ENCODE assay signal across 28 cellular contexts in genomic region chr4:181674315-181674714, GRCh38.
DNase-seq lines count a peak whose midpoint lies in the region; ATAC-seq, FAIRE-seq and TF ChIP-seq lines count a peak whose summit lies in the region.
"Had no signal": no experiment of that assay in that cellular context is flagged by ENCODE, and none has a peak within 500 bp of the region (broad histone marks: within the 10 kb centered on the region; RNA-seq: fewer than 3 reads in every experiment).

No MANE protein-coding gene starts in this region.

- H3K27me3 ChIP-seq in ACC112 (ENCODE audit: insufficient read depth, low read length) (no peaks in the 10 kb centered on the region), astrocyte (ENCODE audit: insufficient read depth, low read length) (no peaks in the 10 kb centered on the region)
- H3K27me3 ChIP-seq: ascending aorta, hepatocyte, sigmoid colon, SJSA1, suprapubic skin, uterus had no signal

- POLR2A ChIA-PET in WTC11 (lab: Charles Lee): no interaction called here

- no peak overlapping the region for H2AFZ ChIP-seq in ACC112 (ENCODE audit: low read length, unreplicated experiment)
- no peak overlapping the region for H2AFZ ChIP-seq in astrocyte (ENCODE audit: low read depth, low read length)
- H2AFZ ChIP-seq: hepatocyte had no signal

- no peaks in the 10 kb centered on the region for H4K20me1 ChIP-seq in astrocyte (ENCODE audit: insufficient read depth, low read length)

- H3K9ac ChIP-seq in astrocyte (ENCODE audit: low read length): no peak overlapping the region

- H3K36me3 Mint-ChIP-seq in astrocyte (ENCODE audit: low read depth, unreplicated experiment): no peaks in the 10 kb centered on the region
- H3K36me3 Mint-ChIP-seq in WTC11: no peaks in the 10 kb centered on the region
- H3K36me3 Mint-ChIP-seq: activated naive CD4-positive, alpha-beta T cell treated with anti-CD3 and anti-CD28 coated beads, Interleukin-2, amount 50 U/mL, for 24 hours; CD4-positive, CD25-positive, alpha-beta regulatory T cell had no signal

- no peaks in the 10 kb centered on the region for H3K9me3 ChIP-seq in astrocyte (ENCODE audit: insufficient read depth, low read depth, low read length)
- H3K9me3 ChIP-seq: ascending aorta, sigmoid colon, SJSA1, suprapubic skin, uterus had no signal

- H3K36me3 ChIP-seq in ACC112 (ENCODE audit: insufficient read depth, low read length) (no peaks in the 10 kb centered on the region), astrocyte (ENCODE audit: insufficient read depth, low read length) (no peaks in the 10 kb centered on the region)
- H3K36me3 ChIP-seq: ascending aorta, sigmoid colon, SJSA1, suprapubic skin, uterus had no signal

- H3K79me2 ChIP-seq in ACC112 (ENCODE audit: control insufficient read depth, insufficient read depth, low read length, unreplicated experiment) (no peaks in the 10 kb centered on the region), astrocyte (ENCODE audit: insufficient read depth, low read length) (no peaks in the 10 kb centered on the region)
- H3K79me2 ChIP-seq: hepatocyte had no signal

- TF ChIP-seq CTCF in astrocyte (IDR thresholded peaks at IDR 0.05; ENCODE audit: insufficient read depth, low read depth, low read length) (no peak), fibroblast of mammary gland (conservative IDR thresholded peaks at IDR 0.05; ENCODE audit: control insufficient read depth, insufficient read depth, low read depth, low read length) (no peak), coronary artery (IDR thresholded peaks at IDR 0.05) (no peak), WTC11 (IDR thresholded peaks at IDR 0.05) (no peak)

- no peak overlapping the region for H3K4me2 ChIP-seq in astrocyte (ENCODE audit: low read length)
- H3K4me2 ChIP-seq: hepatocyte had no signal

- DNase-seq in GM04504 (ENCODE audit: low read depth) (peak; percentile 46), astrocyte (ENCODE audit: low read depth) (peak; percentile 78), fibroblast of mammary gland (ENCODE audit: low read depth) (peak; percentile 92), coronary artery (ENCODE audit: low spot score) (no peak), WTC11 (ENCODE audit: low spot score) (no peak), NOMO-1 (lab: John Stamatoyannopoulos, UW; ENCODE audit: unreplicated experiment in 2 of 2) (no peak)
- no peak for DNase-seq in activated CD4-positive, alpha-beta T cell treated with anti-CD3 and anti-CD28 coated beads for 48 hours
- DNase-seq: activated CD4-positive, alpha-beta T cell treated with anti-CD3 and anti-CD28 coated beads, Interleukin-2, amount 50 U/mL, for 1 hour; CD4-positive, CD25-positive, alpha-beta regulatory T cell; DMS 273 treated with DMSO at 0.1 percent for 48 hours; endodermal cell; foreskin melanocyte; NCI-H1417 treated with DMSO at 0.1 percent for 48 hours; nephron progenitor cell; sigmoid colon; T-helper 17 cell; uterus had no signal

- H3K4me3 ChIP-seq in ACC112 (ENCODE audit: low read depth, low read length) (no peak overlapping the region), astrocyte (ENCODE audit: insufficient read depth, low read depth, low read length) (no peak overlapping the region), fibroblast of mammary gland (ENCODE audit: control insufficient read depth, low read depth, low read length) (no peak overlapping the region), coronary artery (no peak overlapping the region)
- H3K4me3 ChIP-seq: ascending aorta, hepatocyte, sigmoid colon, SJSA1, suprapubic skin, uterus had no signal

- H3K27ac Mint-ChIP-seq in astrocyte (ENCODE audit: unreplicated experiment) (no peak overlapping the region), WTC11 (no peak overlapping the region)
- H3K27ac Mint-ChIP-seq: activated naive CD4-positive, alpha-beta T cell treated with anti-CD3 and anti-CD28 coated beads, Interleukin-2, amount 50 U/mL, for 24 hours; CD4-positive, CD25-positive, alpha-beta regulatory T cell; endodermal cell; nephron progenitor cell; T-helper 17 cell had no signal

- no peak overlapping the region for H3K4me3 Mint-ChIP-seq in astrocyte (ENCODE audit: unreplicated experiment)
- H3K4me3 Mint-ChIP-seq in WTC11: no peak overlapping the region
- H3K4me3 Mint-ChIP-seq: activated naive CD4-positive, alpha-beta T cell treated with anti-CD3 and anti-CD28 coated beads, Interleukin-2, amount 50 U/mL, for 24 hours; CD4-positive, CD25-positive, alpha-beta regulatory T cell; endodermal cell; nephron progenitor cell; T-helper 17 cell had no signal

- peak overlapping the region; percentile 36; the same call in 1 of the 2 replicates for H3K27ac ChIP-seq in ACC112 (ENCODE audit: low read depth, low read length)
- no peak overlapping the region for H3K27ac ChIP-seq in astrocyte (ENCODE audit: low read depth, low read length)
- no peak overlapping the region for H3K27ac ChIP-seq in coronary artery
- H3K27ac ChIP-seq: ascending aorta, hepatocyte, sigmoid colon, SJSA1, suprapubic skin, uterus had no signal

- no peak for ATAC-seq in WTC11
- ATAC-seq: Panc1, T-helper 17 cell had no signal

- no peaks in the 10 kb centered on the region for H3K9me3 Mint-ChIP-seq in astrocyte (ENCODE audit: unreplicated experiment)
- no peaks in the 10 kb centered on the region for H3K9me3 Mint-ChIP-seq in WTC11
- H3K9me3 Mint-ChIP-seq: endodermal cell, nephron progenitor cell had no signal

- H3K4me1 ChIP-seq in ACC112 (ENCODE audit: control insufficient read depth, insufficient read depth, low read length, unreplicated experiment): peaks cover 28% of the 10 kb centered on the region
- peaks cover 5% of the 10 kb centered on the region for H3K4me1 ChIP-seq in astrocyte (ENCODE audit: insufficient read depth, low read length)
- H3K4me1 ChIP-seq: ascending aorta, sigmoid colon, suprapubic skin, uterus had no signal

- H3K4me1 Mint-ChIP-seq in astrocyte (ENCODE audit: low read depth, unreplicated experiment) (peaks cover 27% of the 10 kb centered on the region), WTC11 (no peaks in the 10 kb centered on the region)
- H3K4me1 Mint-ChIP-seq: activated naive CD4-positive, alpha-beta T cell treated with anti-CD3 and anti-CD28 coated beads, Interleukin-2, amount 50 U/mL, for 24 hours; CD4-positive, CD25-positive, alpha-beta regulatory T cell; endodermal cell; nephron progenitor cell; T-helper 17 cell had no signal

- CTCF ChIA-PET in WTC11 (lab: Charles Lee): interaction anchor here (0.7 kb wide), 1 partner anchor 44 kb away, joined by 3 read pairs; no protein-coding TSS in a partner anchor

- FAIRE-seq in astrocyte (lab: Jason Lieb, UNC): no peak
- FAIRE-seq: colon, GM12891, HTR-8/SVneo, islet of Langerhans had no signal

- H3K27me3 Mint-ChIP-seq in astrocyte (ENCODE audit: low read depth, unreplicated experiment) (peaks cover 2% of the 10 kb centered on the region), WTC11 (ENCODE audit: low read depth) (no peaks in the 10 kb centered on the region)
- H3K27me3 Mint-ChIP-seq: activated naive CD4-positive, alpha-beta T cell treated with anti-CD3 and anti-CD28 coated beads, Interleukin-2, amount 50 U/mL, for 24 hours; CD4-positive, CD25-positive, alpha-beta regulatory T cell; T-helper 17 cell had no signal

TF ChIP-seq in WTC11, 78 proteins besides CTCF, POLR2A, EP300 and RAD21 (continues in another document):
- TF ChIP-seq PRDM15 (CRISPR knock-in tag; IDR thresholded peaks at IDR 0.05): no peak
- no peak for TF ChIP-seq ZNF512 (CRISPR knock-in tag; IDR thresholded peaks at IDR 0.05; ENCODE audit: borderline replicate concordance)
- no peak for TF ChIP-seq RELA (CRISPR knock-in tag; IDR thresholded peaks at IDR 0.05; ENCODE audit: borderline replicate concordance)
- TF ChIP-seq ZNF232 (CRISPR knock-in tag; IDR thresholded peaks at IDR 0.05): no peak
- TF ChIP-seq ELF4 (CRISPR knock-in tag; IDR thresholded peaks at IDR 0.05; ENCODE audit: low read depth): no peak

Comparison
In these comparisons a context has a peak if more than half of its experiments do, and no peak if none do; other contexts are left out.
1. DNase-seq: peak in GM04504 (single experiment), astrocyte (single experiment) and fibroblast of mammary gland (single experiment); none in activated CD4-positive, alpha-beta T cell treated with anti-CD3 and anti-CD28 coated beads for 48 hours (single experiment), coronary artery (single experiment), WTC11 (single experiment) and NOMO-1 (0 of 2).